29 cellular contexts compared by ENCODE assay signal in the genomic region with DNA sequence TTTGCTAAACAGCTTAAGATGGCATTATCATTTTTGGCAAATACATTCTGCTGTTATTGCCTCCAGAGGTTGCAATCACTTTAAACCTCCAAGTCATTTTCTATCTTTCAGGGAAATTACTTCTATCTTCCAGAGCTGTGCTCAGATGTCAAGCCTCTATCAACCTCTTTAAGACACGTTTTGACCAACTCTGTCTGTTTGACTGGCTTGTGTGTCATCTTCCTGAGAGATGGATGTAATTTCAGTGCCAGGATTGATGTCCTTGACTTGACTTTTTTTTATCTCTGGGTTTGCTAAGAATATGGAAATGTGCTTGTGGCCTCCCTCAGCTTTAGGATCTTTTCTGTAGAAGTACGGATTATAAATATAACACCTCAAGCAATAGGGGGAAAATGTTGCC.
"Had no signal": no experiment of that assay in that cellular context is flagged by ENCODE, and none has a peak within 500 bp of the region (broad histone marks: within the 10 kb centered on the region; RNA-seq: fewer than 3 reads in every experiment).

No MANE protein-coding gene starts in this region.

- H3K27me3 Mint-ChIP-seq: stimulated activated memory B cell treated with anti-CD40 and anti-IgM and Interleukin-4, amounts not matched to agents 10 μg/mL and 1 μg/mL and 100 μg/mL, for 72 hours; stimulated activated naive CD8-positive, alpha-beta T cell treated with anti-CD3 and anti-CD28 coated beads, Interleukin-15, amount 100 ng/mL, for 72 hours; stimulated activated naive CD8-positive, alpha-beta T cell treated with anti-CD3 and anti-CD28 coated beads, Interleukin-15, Interleukin-2, amounts not matched to agents 100 ng/mL and 50 ng/mL, for 24 hours; type B pancreatic cell had no signal

- H3K36me3 ChIP-seq: stomach, suprapubic skin, thoracic aorta, thyroid gland, tibial artery, tibial nerve, transverse colon, upper lobe of left lung, upper lobe of right lung, uterus, vagina had no signal

- H3K36me3 Mint-ChIP-seq: stimulated activated memory B cell treated with anti-CD40 and anti-IgM and Interleukin-4, amounts not matched to agents 10 μg/mL and 1 μg/mL and 100 μg/mL, for 72 hours; stimulated activated naive B cell treated with anti-CD40 and anti-IgM and Interleukin-4, amounts not matched to agents 10 μg/mL and 1 μg/mL and 100 μg/mL, for 72 hours; type B pancreatic cell had no signal

- H3K27me3 ChIP-seq: stomach, suprapubic skin, testis, thyroid gland, tibial artery, tibial nerve, transverse colon, upper lobe of left lung, upper lobe of right lung, uterus, vagina had no signal

- H3K4me3 ChIP-seq: stomach, suprapubic skin, testis, thoracic aorta, thyroid gland, tibial artery, tibial nerve, transverse colon, upper lobe of left lung, upper lobe of right lung, uterus, vagina had no signal

- H3K27ac Mint-ChIP-seq: stimulated activated effector memory CD8-positive, alpha-beta T cell treated with anti-CD3 and anti-CD28 coated beads, Interleukin-12 subunit alpha, Interleukin-12 subunit beta, amount 100 ng/mL, for 72 hours; stimulated activated memory B cell treated with anti-CD40 and anti-IgM and Interleukin-4, amounts not matched to agents 10 μg/mL and 1 μg/mL and 100 μg/mL, for 72 hours; stimulated activated naive B cell treated with anti-CD40 and anti-IgM and Interleukin-4, amounts not matched to agents 10 μg/mL and 1 μg/mL and 100 μg/mL, for 72 hours; stimulated activated naive CD8-positive, alpha-beta T cell treated with anti-CD3 and anti-CD28 coated beads, Interleukin-15, amount 100 ng/mL, for 72 hours; stimulated activated naive CD8-positive, alpha-beta T cell treated with anti-CD3 and anti-CD28 coated beads, Interleukin-15, Interleukin-2, amounts not matched to agents 100 ng/mL and 50 ng/mL, for 24 hours; type B pancreatic cell had no signal

- H3K9me3 Mint-ChIP-seq: stimulated activated effector memory CD8-positive, alpha-beta T cell treated with anti-CD3 and anti-CD28 coated beads, Interleukin-12 subunit alpha, Interleukin-12 subunit beta, amount 100 ng/mL, for 72 hours; stimulated activated memory B cell treated with anti-CD40 and anti-IgM and Interleukin-4, amounts not matched to agents 10 μg/mL and 1 μg/mL and 100 μg/mL, for 72 hours; stimulated activated naive B cell treated with anti-CD40 and anti-IgM and Interleukin-4, amounts not matched to agents 10 μg/mL and 1 μg/mL and 100 μg/mL, for 72 hours; stimulated activated naive CD8-positive, alpha-beta T cell treated with anti-CD3 and anti-CD28 coated beads, Interleukin-15, amount 100 ng/mL, for 72 hours; stimulated activated naive CD8-positive, alpha-beta T cell treated with anti-CD3 and anti-CD28 coated beads, Interleukin-15, Interleukin-2, amounts not matched to agents 100 ng/mL and 50 ng/mL, for 24 hours; type B pancreatic cell had no signal

- H3K9me3 ChIP-seq: stomach, suprapubic skin, testis, thoracic aorta, thyroid gland, tibial artery, tibial nerve, transverse colon, upper lobe of left lung, upper lobe of right lung, uterus, vagina had no signal

- H3K4me1 ChIP-seq: stomach, testis, thyroid gland, tibial artery, tibial nerve, transverse colon, upper lobe of left lung, upper lobe of right lung, uterus, vagina had no signal

- FAIRE-seq: urothelium cell line had no signal

- DNase-seq: stimulated activated CD4-positive, alpha-beta T cell treated with anti-CD3 and anti-CD28 coated beads, Interleukin-2, amount 100 ng/mL, for 48 hours; stimulated activated CD4-positive, alpha-beta T cell treated with anti-CD3 and anti-CD28 coated beads, Interleukin-4, amount 100 ng/mL, for 1 hour; stimulated activated CD4-positive, alpha-beta T cell treated with anti-CD3 and anti-CD28 coated beads, Interleukin-4, amount 100 ng/mL, for 24 hours; stimulated activated CD4-positive, alpha-beta T cell treated with anti-CD3 and anti-CD28 coated beads, Interleukin-4, amount 100 ng/mL, for 4 hours; stimulated activated CD8-positive, alpha-beta memory T cell treated with anti-CD3 and anti-CD28 coated beads, Interleukin-4, amount 100 ng/mL, for 48 hours; stimulated activated naive B cell treated with anti-CD40 and anti-IgM and Interleukin-4, amounts not matched to agents 10 μg/mL and 1 μg/mL and 100 μg/mL, for 72 hours; stimulated activated naive CD4-positive, alpha-beta T cell; stimulated activated naive CD4-positive, alpha-beta T cell treated with Interleukin-2 at 50 U/mL for 16 hours; stimulated activated naive CD8-positive, alpha-beta T cell treated with anti-CD3 and anti-CD28 coated beads, Interleukin-15, amount 100 ng/mL, for 72 hours; stimulated activated naive CD8-positive, alpha-beta T cell treated with anti-CD3 and anti-CD28 coated beads, Interleukin-15, Interleukin-2, amounts not matched to agents 100 U/mL and 50 U/mL, for 24 hours; stomach; substantia nigra; testis; thyroid gland; tibial artery; transverse colon; trophoblast cell; upper lobe of left lung; upper lobe of right lung; uterus had no signal

- H3K4me1 Mint-ChIP-seq: stimulated activated memory B cell treated with anti-CD40 and anti-IgM and Interleukin-4, amounts not matched to agents 10 μg/mL and 1 μg/mL and 100 μg/mL, for 72 hours had no signal

- H3K27ac ChIP-seq: stomach, suprapubic skin, testis, thoracic aorta, thyroid gland, tibial artery, tibial nerve, transverse colon, upper lobe of left lung, upper lobe of right lung, uterus, vagina had no signal

- H3K4me3 Mint-ChIP-seq: stimulated activated effector memory CD8-positive, alpha-beta T cell treated with anti-CD3 and anti-CD28 coated beads, Interleukin-12 subunit alpha, Interleukin-12 subunit beta, amount 100 ng/mL, for 72 hours; stimulated activated memory B cell treated with anti-CD40 and anti-IgM and Interleukin-4, amounts not matched to agents 10 μg/mL and 1 μg/mL and 100 μg/mL, for 72 hours; stimulated activated naive B cell treated with anti-CD40 and anti-IgM and Interleukin-4, amounts not matched to agents 10 μg/mL and 1 μg/mL and 100 μg/mL, for 72 hours; stimulated activated naive CD8-positive, alpha-beta T cell treated with anti-CD3 and anti-CD28 coated beads, Interleukin-15, amount 100 ng/mL, for 72 hours; stimulated activated naive CD8-positive, alpha-beta T cell treated with anti-CD3 and anti-CD28 coated beads, Interleukin-15, Interleukin-2, amounts not matched to agents 100 ng/mL and 50 ng/mL, for 24 hours; type B pancreatic cell had no signal
